18 cellular contexts compared by ENCODE assay signal in genomic region chr1:61348025-61348665, GRCh38.
A peak's percentile ranks its signal among the peaks of the same experiment; 100 is the strongest.
DNase-seq lines count a peak whose midpoint lies in the region; ATAC-seq, FAIRE-seq and TF ChIP-seq lines count a peak whose summit lies in the region.
"Had no signal": no experiment of that assay in that cellular context is flagged by ENCODE, and none has a peak within 500 bp of the region (broad histone marks: within the 10 kb centered on the region; RNA-seq: fewer than 3 reads in every experiment).

No MANE protein-coding gene starts in this region.

- POLR2A ChIA-PET in GM10248 (lab: Yijun Ruan, JAX), result no interaction called here

- FAIRE-seq in D721Med (lab: Jason Lieb, UNC), result no peak
- FAIRE-seq: HepG2 had no signal

- no peak overlapping the region for H3K27ac Mint-ChIP-seq in activated T-cell treated with anti-CD3 and anti-CD28 coated beads, Interleukin-2, amount 50 U/mL, for 72 hours
- H3K27ac Mint-ChIP-seq: CD8-positive, alpha-beta T cell had no signal

- TF ChIP-seq CTCF in D721Med (IDR thresholded peaks at IDR 0.05; ENCODE audit: insufficient read depth, missing control alignments), result no peak
- no peak for TF ChIP-seq CTCF in GM10248 (IDR thresholded peaks at IDR 0.05; ENCODE audit: control extremely low read depth, extremely low read depth, low read depth, missing control alignments)

- CTCF ChIA-PET in GM10248 (lab: Yijun Ruan, JAX), result interaction anchor here (1.4 kb wide), 1 partner anchor 157 kb away, joined by 3 read pairs; no protein-coding TSS in a partner anchor

- H3K4me1 Mint-ChIP-seq in activated T-cell treated with anti-CD3 and anti-CD28 coated beads, Interleukin-2, amount 50 U/mL, for 72 hours (ENCODE audit: low read depth), result peaks cover 6% of the 10 kb centered on the region

- H3K4me3 Mint-ChIP-seq in activated T-cell treated with anti-CD3 and anti-CD28 coated beads, Interleukin-2, amount 50 U/mL, for 72 hours, result peak overlapping the region in 1 of 2 donors; percentile 5
- H3K4me3 Mint-ChIP-seq: CD8-positive, alpha-beta T cell had no signal

- H3K9me3 Mint-ChIP-seq in activated T-cell treated with anti-CD3 and anti-CD28 coated beads, Interleukin-2, amount 50 U/mL, for 72 hours, result peaks cover 0 to 2% of the 10 kb centered on the region in 2 donors
- H3K9me3 Mint-ChIP-seq: CD8-positive, alpha-beta T cell had no signal

- H3K36me3 Mint-ChIP-seq in activated T-cell treated with anti-CD3 and anti-CD28 coated beads, Interleukin-2, amount 50 U/mL, for 72 hours (ENCODE audit: insufficient read depth in 2 of 2), result peaks cover 11 to 14% of the 10 kb centered on the region in 2 donors

- H3K27me3 Mint-ChIP-seq in activated T-cell treated with anti-CD3 and anti-CD28 coated beads, Interleukin-2, amount 50 U/mL, for 72 hours (ENCODE audit: low read depth), result peaks cover 15% of the 10 kb centered on the region

- ATAC-seq in activated T-cell treated with anti-CD3 and anti-CD28 coated beads, Interleukin-2, amount 50 U/mL, for 72 hours (replicated peaks in 1 of 2), result peak; percentile 79 to 95
- ATAC-seq in esophagus mucosa, result peak; percentile 81
- peak; percentile 49 for ATAC-seq in stimulated activated naive CD8-positive, alpha-beta T cell treated with anti-CD3 and anti-CD28 coated beads, Interleukin-15, Interleukin-2, amounts not matched to agents 100 U/mL and 50 U/mL, for 24 hours
- ATAC-seq: CD8-positive, alpha-beta T cell; HepG2 had no signal

- DNase-seq in activated T-cell treated with anti-CD3 and anti-CD28 coated beads, Interleukin-2, amount 50 U/mL, for 72 hours, result peak in 1 of 2 donors; percentile 23
- DNase-seq in activated T-cell treated with anti-CD3 and anti-CD28 coated beads, Interleukin-2, amount 50 U/mL, for 48 hours, result no peak
- DNase-seq in NCI-H524 (lab: John Stamatoyannopoulos, UW), result peak; percentile 56 to 89
- DNase-seq in stimulated activated naive CD8-positive, alpha-beta T cell treated with anti-CD3 and anti-CD28 coated beads, Interleukin-15, Interleukin-2, amounts not matched to agents 100 U/mL and 50 U/mL, for 24 hours, result no peak
- DNase-seq in D721Med (ENCODE audit: insufficient read length, low spot score), result no peak
- no peak for DNase-seq in GM10248 (ENCODE audit: extremely low spot score)
- DNase-seq in NCI-H146 treated with DMSO at 0.1 percent for 48 hours (lab: John Stamatoyannopoulos, UW; ENCODE audit: unreplicated experiment), result no peak
- DNase-seq: Calu3; CD8-positive, alpha-beta T cell; DMS79; KBM-7; NCI-H187; NCI-H446 treated with DMSO at 0.1 percent for 48 hours; NCI-H82; OCI-M1; SHP77 had no signal

Comparison
In these comparisons a context has a peak if more than half of its experiments do, and no peak if none do; other contexts are left out.
1. DNase-seq: peak in NCI-H524 (2 of 2); none in activated T-cell treated with anti-CD3 and anti-CD28 coated beads, Interleukin-2, amount 50 U/mL, for 48 hours (0 of 2), stimulated activated naive CD8-positive, alpha-beta T cell treated with anti-CD3 and anti-CD28 coated beads, Interleukin-15, Interleukin-2, amounts not matched to agents 100 U/mL and 50 U/mL, for 24 hours (single experiment), D721Med (single experiment), GM10248 (single experiment) and NCI-H146 treated with DMSO at 0.1 percent for 48 hours (single experiment).
2. Peak in every context shown above with its lines, with median percentiles within 50 percentile points of each other: ATAC-seq.